Comparison of ENCODE assay signal across 22 cellular contexts in genomic region chr3:29185706-29186105, GRCh38.
DNase-seq lines count a peak whose midpoint lies in the region; ATAC-seq and TF ChIP-seq lines count a peak whose summit lies in the region.
"Had no signal": no experiment of that assay in that cellular context is flagged by ENCODE, and none has a peak within 500 bp of the region (broad histone marks: within the 10 kb centered on the region; RNA-seq: fewer than 3 reads in every experiment).

No MANE protein-coding gene starts in this region.

- peak overlapping the region; percentile 71 for H3K4me2 ChIP-seq in smooth muscle cell
- H3K4me2 ChIP-seq: A549 had no signal

- H3K27ac ChIP-seq in SJSA1 (peak overlapping the region; percentile 93), foreskin keratinocyte (peak overlapping the region; percentile 45), smooth muscle cell (ENCODE audit: low read depth) (peak overlapping the region; percentile 95), substantia nigra (ENCODE audit: low read depth, low read length, poor library complexity, severe bottlenecking) (no peak overlapping the region)
- H3K27ac ChIP-seq: WERI-Rb-1 had no signal

- no peaks in the 10 kb centered on the region for H3K79me2 ChIP-seq in smooth muscle cell (ENCODE audit: low read depth)

- no peak for ATAC-seq in foreskin keratinocyte
- ATAC-seq: left colon, mucosa of descending colon had no signal

- H4K20me1 ChIP-seq in smooth muscle cell (ENCODE audit: low read depth), result no peaks in the 10 kb centered on the region

- H3K27me3 Mint-ChIP-seq in activated naive CD4-positive, alpha-beta T cell treated with anti-CD3 and anti-CD28 coated beads, Interleukin-2, amount 50 U/mL, for 24 hours, result no peaks in the 10 kb centered on the region
- H3K27me3 Mint-ChIP-seq: IgD-negative memory B cell had no signal

- no peak for DNase-seq in activated naive CD4-positive, alpha-beta T cell treated with anti-CD3 and anti-CD28 coated beads, Interleukin-2, amount 50 U/mL, for 16 hours
- DNase-seq in SJSA1 (ENCODE audit: low read depth in 1 of 2, low spot score in 2 of 2) (no peak), foreskin keratinocyte (no peak), smooth muscle cell (lab: John Stamatoyannopoulos, UW; ENCODE audit: unreplicated experiment) (no peak), Kasumi-1 (lab: John Stamatoyannopoulos, UW) (no peak), substantia nigra (lab: John Stamatoyannopoulos, UW) (no peak), BE2C (no peak)
- DNase-seq: activated gamma-delta T cell; aorta; effector memory CD4-positive, alpha-beta T cell; left colon; mucosa of descending colon; MV-4-11; NCI-H187; OCI-M1; SHP77 treated with DMSO at 0.1 percent for 48 hours; stimulated activated CD4-positive, alpha-beta T cell treated with anti-CD3 and anti-CD28 coated beads, Interleukin-12 subunit alpha, Interleukin-12 subunit beta, amount 100 ng/mL, for 4 hours; WERI-Rb-1 had no signal

- peaks cover 3% of the 10 kb centered on the region for H3K9me3 Mint-ChIP-seq in activated naive CD4-positive, alpha-beta T cell treated with anti-CD3 and anti-CD28 coated beads, Interleukin-2, amount 50 U/mL, for 24 hours

- H3K36me3 Mint-ChIP-seq in activated naive CD4-positive, alpha-beta T cell treated with anti-CD3 and anti-CD28 coated beads, Interleukin-2, amount 50 U/mL, for 24 hours, result no peaks in the 10 kb centered on the region
- H3K36me3 Mint-ChIP-seq: CD14-positive monocyte, IgD-negative memory B cell had no signal

- no peak overlapping the region for H2AFZ ChIP-seq in smooth muscle cell (ENCODE audit: low read depth)

- no peaks in the 10 kb centered on the region for H3K27me3 ChIP-seq in SJSA1 (replicated peaks)
- H3K27me3 ChIP-seq in foreskin keratinocyte, result no peaks in the 10 kb centered on the region
- H3K27me3 ChIP-seq in smooth muscle cell (ENCODE audit: low read depth), result no peaks in the 10 kb centered on the region
- no peaks in the 10 kb centered on the region for H3K27me3 ChIP-seq in BE2C

- peaks cover 48% of the 10 kb centered on the region for H3K4me1 ChIP-seq in SJSA1 (replicated peaks)
- H3K4me1 ChIP-seq in foreskin keratinocyte, result peaks cover 40% of the 10 kb centered on the region
- H3K4me1 ChIP-seq in smooth muscle cell (ENCODE audit: low read depth), result peaks cover 19% of the 10 kb centered on the region
- no peaks in the 10 kb centered on the region for H3K4me1 ChIP-seq in BE2C

- H3K4me1 Mint-ChIP-seq in activated naive CD4-positive, alpha-beta T cell treated with anti-CD3 and anti-CD28 coated beads, Interleukin-2, amount 50 U/mL, for 24 hours, result peaks cover 4% of the 10 kb centered on the region
- H3K4me1 Mint-ChIP-seq: CD14-positive monocyte, IgD-negative memory B cell had no signal

- H3K36me3 ChIP-seq in SJSA1 (no peaks in the 10 kb centered on the region), smooth muscle cell (ENCODE audit: low read depth) (no peaks in the 10 kb centered on the region), BE2C (no peaks in the 10 kb centered on the region)
- H3K36me3 ChIP-seq: WERI-Rb-1 had no signal

- no peak overlapping the region for H3K4me3 Mint-ChIP-seq in activated naive CD4-positive, alpha-beta T cell treated with anti-CD3 and anti-CD28 coated beads, Interleukin-2, amount 50 U/mL, for 24 hours
- H3K4me3 Mint-ChIP-seq: CD14-positive monocyte, IgD-negative memory B cell had no signal

- WGBS in smooth muscle cell (ENCODE audit: low lambda C conversion rate), result 6% methylated on average over 1 of the region's 1 CpG

- peak overlapping the region; percentile 63 for H3K9ac ChIP-seq in smooth muscle cell (ENCODE audit: low read depth)

- H3K4me3 ChIP-seq in SJSA1, result no peak overlapping the region
- H3K4me3 ChIP-seq in smooth muscle cell, result no peak overlapping the region
- no peak overlapping the region for H3K4me3 ChIP-seq in BE2C (ENCODE audit: low read depth, low read length)
- H3K4me3 ChIP-seq: A549, mucosa of descending colon had no signal

- H3F3A ChIP-seq in smooth muscle cell (ENCODE audit: low read depth), result peaks cover 14% of the 10 kb centered on the region

- H3K9me3 ChIP-seq in SJSA1 (replicated peaks), result no peaks in the 10 kb centered on the region
- no peaks in the 10 kb centered on the region for H3K9me3 ChIP-seq in smooth muscle cell (replicated peaks; ENCODE audit: low read depth)
- H3K9me3 ChIP-seq in BE2C, result no peaks in the 10 kb centered on the region
- H3K9me3 ChIP-seq: A549, mucosa of descending colon had no signal

- TF ChIP-seq CTCF in foreskin keratinocyte (conservative IDR thresholded peaks at IDR 0.05) (no peak), smooth muscle cell (IDR thresholded peaks at IDR 0.05; ENCODE audit: borderline replicate concordance, insufficient read depth, poor library complexity, severe bottlenecking) (no peak), BE2C (IDR thresholded peaks at IDR 0.05; ENCODE audit: low read depth, low read length) (no peak)

- peak overlapping the region; percentile 46 for H3K27ac Mint-ChIP-seq in activated naive CD4-positive, alpha-beta T cell treated with anti-CD3 and anti-CD28 coated beads, Interleukin-2, amount 50 U/mL, for 24 hours
- H3K27ac Mint-ChIP-seq: CD14-positive monocyte, IgD-negative memory B cell had no signal
